ENCODE assay signal across 8 cellular contexts in genomic region chr5:78985407-78986223, GRCh38. TPM values are rescaled to one million over a fixed set of nuclear protein-coding genes. Genes with fewer than 3 reads are reported as not detected.
DNase-seq lines count a peak whose midpoint lies in the region; ATAC-seq and TF ChIP-seq lines count a peak whose summit lies in the region.

No MANE protein-coding gene starts in this region.

- peaks cover 1% of the 10 kb centered on the region for H3K79me2 ChIP-seq in fibroblast of lung (ENCODE audit: control insufficient read depth, insufficient read depth, low read length)

- H3K36me3 Mint-ChIP-seq in nephron (ENCODE audit: low read depth), result no peaks in the 10 kb centered on the region

- peaks cover 4% of the 10 kb centered on the region for H3K27me3 Mint-ChIP-seq in nephron (ENCODE audit: low read depth)

- H3K4me3 Mint-ChIP-seq in nephron, result peak overlapping the region; percentile 90 to 95 (median 94)

- H3K9me3 ChIP-seq in NT2/D1 (ENCODE audit: insufficient read depth, low read length) (no peaks in the 10 kb centered on the region), fibroblast of lung (ENCODE audit: control insufficient read depth, insufficient read depth, low read depth, low read length) (no peaks in the 10 kb centered on the region), testis (no peaks in the 10 kb centered on the region)

- H3K27ac ChIP-seq in fibroblast of lung (ENCODE audit: insufficient read depth, low read length) (peak overlapping the region; percentile 84), testis (peak overlapping the region; percentile 96 to 98)

- H4K20me1 ChIP-seq in fibroblast of lung (ENCODE audit: control insufficient read depth, extremely low read depth, insufficient read depth, low read length), result no peaks in the 10 kb centered on the region

- H3K4me3 ChIP-seq in AG04449 (ENCODE audit: low read depth, low read length) (peak overlapping the region; percentile 73), NT2/D1 (ENCODE audit: insufficient read length, low read depth) (peak overlapping the region; percentile 69), fibroblast of lung (replicated peaks in 1 of 4; ENCODE audit: control extremely low read depth in 1 of 4, insufficient read depth in 1 of 4, low read depth in 3 of 4, low read length in 4 of 4) (peak overlapping the region; percentile 48 to 70 (median 68)), testis (peak overlapping the region; percentile 84 to 86)

- peak overlapping the region; percentile 95 to 99 (median 99) for H3K27ac Mint-ChIP-seq in nephron

- H3K9ac ChIP-seq in NT2/D1 (ENCODE audit: insufficient read length, low read depth) (peak overlapping the region; percentile 90), fibroblast of lung (ENCODE audit: insufficient read depth, low read length) (peak overlapping the region; percentile 79)

- H2AFZ ChIP-seq in fibroblast of lung (ENCODE audit: low read length), result peak overlapping the region; percentile 2

- peaks cover 35% of the 10 kb centered on the region for H3K4me1 Mint-ChIP-seq in nephron

- H3K36me3 ChIP-seq in NT2/D1 (ENCODE audit: insufficient read depth, insufficient read length, low read length) (no peaks in the 10 kb centered on the region), fibroblast of lung (ENCODE audit: control insufficient read depth, insufficient read depth, low read length) (no peaks in the 10 kb centered on the region), testis (ENCODE audit: low read depth, missing control alignments) (no peaks in the 10 kb centered on the region)

- POLR2A ChIA-PET in AG04449 (lab: Yijun Ruan, JAX), result interaction anchor here (1.0 to 2.7 kb wide), 6 partner anchors 14 to 166 kb away, joined by 3 to 16 read pairs (median 4); no protein-coding TSS in a partner anchor

- H3K9me3 Mint-ChIP-seq in nephron, result no peaks in the 10 kb centered on the region

- ATAC-seq in GM18868 (IDR thresholded peaks at IDR 0.05; ENCODE audit: unreplicated experiment) (peak; percentile 47), HG03097 (IDR thresholded peaks at IDR 0.05; ENCODE audit: low FRiP score, unreplicated experiment) (peak; percentile 45)

- no peak for TF ChIP-seq CTCF in AG04449 (IDR thresholded peaks at IDR 0.05; ENCODE audit: insufficient read depth, low read length, missing control alignments)
- TF ChIP-seq CTCF in fibroblast of lung (conservative IDR thresholded peaks at IDR 0.05 in 1 of 2, IDR thresholded peaks at IDR 0.05 in 1 of 2; ENCODE audit: low read depth in 1 of 2, low read length in 2 of 2), result no peak
- TF ChIP-seq CTCF in nephron (IDR thresholded peaks at IDR 0.05; ENCODE audit: unreplicated experiment in 3 of 3), result no peak
- TF ChIP-seq CTCF in testis (IDR thresholded peaks at IDR 0.05), result no peak

- CTCF ChIA-PET in AG04449 (lab: Yijun Ruan, JAX), result interaction anchor here (0.9 to 7.2 kb wide), 11 partner anchors 10 to 147 kb away, joined by 3 to 80 read pairs (median 7); no protein-coding TSS in a partner anchor

- H3K27me3 ChIP-seq in NT2/D1 (ENCODE audit: insufficient read depth, insufficient read length), result peaks cover 5% of the 10 kb centered on the region
- H3K27me3 ChIP-seq in fibroblast of lung (ENCODE audit: control insufficient read depth, insufficient read depth, low read length), result no peaks in the 10 kb centered on the region
- no peaks in the 10 kb centered on the region for H3K27me3 ChIP-seq in testis

- TF ChIP-seq POLR2A in testis (IDR thresholded peaks at IDR 0.05), result no peak

- 7 to 10% methylated on average over 23 to 27 of the region's 27 CpGs for WGBS in testis, 2 donors

- intact Hi-C loops in testis (cut with DNase I; ENCODE audit: low total_unique reads), result no loop called here

- H3K4me2 ChIP-seq in fibroblast of lung (ENCODE audit: extremely low read depth, insufficient read depth, low read length), result peak overlapping the region; percentile 72

- H3K4me1 ChIP-seq in NT2/D1 (ENCODE audit: insufficient read depth, insufficient read length) (peaks cover 1% of the 10 kb centered on the region), fibroblast of lung (ENCODE audit: control insufficient read depth, extremely low read depth, insufficient read depth, low read length) (peaks cover 3% of the 10 kb centered on the region), testis (peaks cover 7% of the 10 kb centered on the region)

- DNase-seq in AG04449 (ENCODE audit: low read depth, low spot score) (no peak), NT2/D1 (ENCODE audit: low read depth, low spot score) (no peak), activated T-cell treated with anti-CD3 and anti-CD28 coated beads for 48 hours (ENCODE audit: low read depth) (peak; percentile 56), fibroblast of lung (ENCODE audit: low read depth in 2 of 2) (peak; percentile 45 to 79), testis (peak; percentile 43)

RNA-seq across cellular contexts. Expression of gene ARSB, which starts 0.5 kb away (rescaled TPM):
- total RNA-seq in fibroblast of lung (9.0 and 10.1 TPM in 2 replicates), testis (10 to 100 TPM; 11.8 to 12.9 TPM)
- polyA plus RNA-seq in fibroblast of lung (24.0 and 27.7 TPM in 2 replicates), testis (ENCODE audit: insufficient read depth, low read depth, low replicate concordance) (5.3 TPM)
- 12.8 and 13.9 TPM in 2 replicates for polyA plus RNA-seq in fibroblast of lung (2012)
- 14.2 TPM in 2 replicates for polyA minus RNA-seq in fibroblast of lung (ENCODE audit: low replicate concordance)

Comparison
In these comparisons a context has a peak if more than half of its experiments do, and no peak if none do; other contexts are left out.
1. DNase-seq: peak in activated T-cell treated with anti-CD3 and anti-CD28 coated beads for 48 hours (single experiment), fibroblast of lung (2 of 2) and testis (single experiment); none in AG04449 (single experiment) and NT2/D1 (single experiment).
2. Peak in every context shown above with its lines, with median percentiles within 50 percentile points of each other: H3K4me3 ChIP-seq.